Comparison of ENCODE assay signal across 10 cellular contexts in genomic region chr9:124863371-124863831, GRCh38. TPM values are rescaled to one million over a fixed set of nuclear protein-coding genes. Genes with fewer than 3 reads are reported as not detected.
DNase-seq lines count a peak whose midpoint lies in the region; ATAC-seq and TF ChIP-seq lines count a peak whose summit lies in the region.
"Had no signal": no experiment of that assay in that cellular context is flagged by ENCODE, and none has a peak within 500 bp of the region (broad histone marks: within the 10 kb centered on the region; RNA-seq: fewer than 3 reads in every experiment).

No MANE protein-coding gene starts in this region.

- no peaks in the 10 kb centered on the region for H3K9me3 ChIP-seq in WERI-Rb-1 (ENCODE audit: severe bottlenecking)
- H3K9me3 ChIP-seq in right cardiac atrium (ENCODE audit: control insufficient read depth, low read length) = no peaks in the 10 kb centered on the region
- no peaks in the 10 kb centered on the region for H3K9me3 ChIP-seq in thymus (ENCODE audit: control insufficient read depth)
- no peaks in the 10 kb centered on the region for H3K9me3 ChIP-seq in uterus
- H3K9me3 ChIP-seq: tibial nerve had no signal

- H3K27me3 ChIP-seq in WERI-Rb-1 (ENCODE audit: insufficient read depth, low read depth, severe bottlenecking) (no peaks in the 10 kb centered on the region), right cardiac atrium (ENCODE audit: control insufficient read depth, insufficient read depth) (no peaks in the 10 kb centered on the region), thymus (ENCODE audit: control insufficient read depth, insufficient read depth) (no peaks in the 10 kb centered on the region), uterus (no peaks in the 10 kb centered on the region)
- H3K27me3 ChIP-seq: tibial nerve had no signal

- H3K9me3 Mint-ChIP-seq in activated naive CD4-positive, alpha-beta T cell treated with anti-CD3 and anti-CD28 coated beads for 36 hours = no peaks in the 10 kb centered on the region

- peaks cover 43% of the 10 kb centered on the region for H3K4me1 Mint-ChIP-seq in activated naive CD4-positive, alpha-beta T cell treated with anti-CD3 and anti-CD28 coated beads for 36 hours (ENCODE audit: low read depth)

- H3K36me3 Mint-ChIP-seq in activated naive CD4-positive, alpha-beta T cell treated with anti-CD3 and anti-CD28 coated beads for 36 hours (ENCODE audit: low read depth) = peaks cover 40% of the 10 kb centered on the region

- H3K4me1 ChIP-seq in right cardiac atrium (ENCODE audit: control insufficient read depth, insufficient read depth, low read length) (peaks cover 5% of the 10 kb centered on the region), thymus (ENCODE audit: control insufficient read depth, insufficient read depth, low read length) (peaks cover 16% of the 10 kb centered on the region), uterus (no peaks in the 10 kb centered on the region)

- intact Hi-C loops in activated naive CD4-positive, alpha-beta T cell treated with anti-CD3 and anti-CD28 coated beads for 36 hours (cut with micrococcal nuclease) = loop anchor here (2.0 to 5.0 kb wide), 4 partner anchors 77 to 399 kb away; partner anchors contain the start of genes GAPVD1, GOLGA1 and NR6A1
- intact Hi-C loops in right cardiac atrium (cut with DNase I) (no loop called here), uterus (cut with DNase I; ENCODE audit: low total_unique reads) (no loop called here)

- H3K4me3 ChIP-seq in WERI-Rb-1 (ENCODE audit: low read depth, low read length) (no peak overlapping the region), right cardiac atrium (ENCODE audit: low read length) (no peak overlapping the region), thymus (ENCODE audit: low read length) (no peak overlapping the region), uterus (no peak overlapping the region)

- ATAC-seq in right cardiac atrium (no peak), HG03280 (IDR thresholded peaks at IDR 0.05; ENCODE audit: unreplicated experiment) (no peak)

- CTCF ChIA-PET in activated naive CD4-positive, alpha-beta T cell treated with anti-CD3 and anti-CD28 coated beads for 36 hours (lab: Charles Lee) = interaction anchor here (1.3 kb wide), 1 partner anchor 91 kb away, joined by 4 read pairs; no protein-coding TSS in a partner anchor

- H3K27ac Mint-ChIP-seq in activated naive CD4-positive, alpha-beta T cell treated with anti-CD3 and anti-CD28 coated beads for 36 hours = no peak overlapping the region

- H3K27ac ChIP-seq in WERI-Rb-1 (peak overlapping the region; percentile 94), right cardiac atrium (ENCODE audit: low read length) (peak overlapping the region; percentile 70), thymus (ENCODE audit: low read depth) (peak overlapping the region; percentile 56), uterus (peak overlapping the region in 1 of 2 donors; percentile 56)

- WGBS in right cardiac atrium = 49% methylated on average over 7 of the region's 7 CpGs
- 88% methylated on average over 7 of the region's 7 CpGs for WGBS in thymus

- H3K36me3 ChIP-seq in WERI-Rb-1 (peaks cover 33% of the 10 kb centered on the region), thymus (ENCODE audit: control insufficient read depth, insufficient read depth) (peaks cover 19% of the 10 kb centered on the region), uterus (no peaks in the 10 kb centered on the region)

- no peak for TF ChIP-seq POLR2A in uterus (IDR thresholded peaks at IDR 0.05)

- peak overlapping the region; percentile 32 for H3K4me3 Mint-ChIP-seq in activated naive CD4-positive, alpha-beta T cell treated with anti-CD3 and anti-CD28 coated beads for 36 hours

- TF ChIP-seq CTCF in WERI-Rb-1 (IDR thresholded peaks at IDR 0.05; ENCODE audit: low read depth, low read length) (no peak), uterus (IDR thresholded peaks at IDR 0.05) (no peak)

- no peaks in the 10 kb centered on the region for H3K27me3 Mint-ChIP-seq in activated naive CD4-positive, alpha-beta T cell treated with anti-CD3 and anti-CD28 coated beads for 36 hours (ENCODE audit: low read depth)

- no peak for DNase-seq in activated naive CD4-positive, alpha-beta T cell treated with anti-CD3 and anti-CD28 coated beads for 36 hours
- no peak for DNase-seq in activated naive CD4-positive, alpha-beta T cell (lab: John Stamatoyannopoulos, UW)
- DNase-seq in WERI-Rb-1 (no peak), right cardiac atrium (no peak), activated gamma-delta T cell (lab: John Stamatoyannopoulos, UW) (no peak), uterus (no peak)

RNA-seq across cellular contexts. Expression of gene ARPC5L, which starts 1.5 kb away (rescaled TPM):
- 100 to 1,000 TPM; 116 to 123 TPM for total RNA-seq in activated naive CD4-positive, alpha-beta T cell treated with anti-CD3 and anti-CD28 coated beads for 36 hours
- 10 to 100 TPM; 31.9 to 37.7 (median 34.9) TPM for total RNA-seq in right cardiac atrium
- polyA plus RNA-seq in right cardiac atrium = 40.8 TPM
- 46.4 TPM for polyA plus RNA-seq in thymus
- 10 to 100 TPM in 1 of 4 donors, 1 to 10 TPM in 3; 1.0 to 18.3 (median 5.6) TPM for total RNA-seq in uterus

RNA-seq across cellular contexts. Expression of gene RPL35, which starts 1.6 kb away (rescaled TPM):
- total RNA-seq in activated naive CD4-positive, alpha-beta T cell treated with anti-CD3 and anti-CD28 coated beads for 36 hours = 1,000 to 10,000 TPM; 2,701 to 2,729 TPM
- total RNA-seq in right cardiac atrium (100 to 1,000 TPM; 696 to 797 (median 747) TPM), uterus (1,000 to 10,000 TPM in 3 of 4 donors, 100 to 1,000 TPM in 1; 913 to 5,275 (median 2,170) TPM)
- polyA plus RNA-seq in right cardiac atrium (2,205 TPM), thymus (4,941 TPM)

RNA-seq across cellular contexts. Expression of gene WDR38, which starts 10.1 kb away (rescaled TPM):
- not detected for total RNA-seq in activated naive CD4-positive, alpha-beta T cell treated with anti-CD3 and anti-CD28 coated beads for 36 hours
- total RNA-seq in right cardiac atrium (not detected), uterus (1 to 10 TPM in 1 of 4 donors, under 1 TPM in 1, not detected in 2; 0.79 to 1.9 TPM)
- polyA plus RNA-seq in right cardiac atrium (0.09 TPM), thymus (0.30 TPM)
- total RNA-seq: glomerular endothelial cell had no signal
